ENCODE assay signal across 11 cellular contexts in genomic region chr17:39701012-39701783, GRCh38. TPM values are rescaled to one million over a fixed set of nuclear protein-coding genes. Genes with fewer than 3 reads are reported as not detected.
DNase-seq lines count a peak whose midpoint lies in the region; ATAC-seq, FAIRE-seq and TF ChIP-seq lines count a peak whose summit lies in the region.
"Had no signal": no experiment of that assay in that cellular context is flagged by ENCODE, and none has a peak within 500 bp of the region (broad histone marks: within the 10 kb centered on the region; RNA-seq: fewer than 3 reads in every experiment).

No MANE protein-coding gene starts in this region.

- H2AFZ ChIP-seq in endothelial cell of umbilical vein (ENCODE audit: low read depth, low read length), result no peak overlapping the region

- peaks cover 10% of the 10 kb centered on the region for H3K4me1 Mint-ChIP-seq in activated naive CD4-positive, alpha-beta T cell treated with anti-CD3 and anti-CD28 coated beads, Interleukin-2, amount 50 U/mL, for 24 hours
- peaks cover 10% of the 10 kb centered on the region for H3K4me1 Mint-ChIP-seq in activated naive CD4-positive, alpha-beta T cell treated with anti-CD3 and anti-CD28 coated beads, Interleukin-2, amount 10 ng/mL, durations not matched to agents 7 days and 5 days

- H3K36me3 ChIP-seq in endothelial cell of umbilical vein (ENCODE audit: control insufficient read depth in 2 of 2, extremely low read depth in 1 of 2, insufficient read depth in 2 of 2, low read length in 2 of 2), result no peaks in the 10 kb centered on the region
- H3K36me3 ChIP-seq in upper lobe of left lung, result no peaks in the 10 kb centered on the region

- peak overlapping the region; percentile 76 for H3K27ac Mint-ChIP-seq in activated naive CD4-positive, alpha-beta T cell treated with anti-CD3 and anti-CD28 coated beads, Interleukin-2, amount 50 U/mL, for 24 hours
- H3K27ac Mint-ChIP-seq in activated naive CD4-positive, alpha-beta T cell treated with anti-CD3 and anti-CD28 coated beads, Interleukin-2, amount 10 ng/mL, durations not matched to agents 7 days and 5 days, result no peak overlapping the region

- intact Hi-C loops in endothelial cell of umbilical vein (cut with micrococcal nuclease), result no loop called here

- dilution Hi-C loops in endothelial cell of umbilical vein (cut with MboI; ENCODE audit: extremely low pct_ligation_motif_present, low sequenced_read_pairs), result no loop called here

- H3K79me2 ChIP-seq in endothelial cell of umbilical vein (ENCODE audit: control insufficient read depth, insufficient read depth, low read length), result no peaks in the 10 kb centered on the region

- no peak overlapping the region for H3K27ac ChIP-seq in endothelial cell of umbilical vein (ENCODE audit: insufficient read depth, low read depth, low read length)
- peak overlapping the region in 2 of 4 donors; percentile 86 to 89 for H3K27ac ChIP-seq in upper lobe of left lung

- H3K9me1 ChIP-seq in endothelial cell of umbilical vein (replicated peaks; ENCODE audit: control insufficient read depth, extremely low read depth, insufficient read depth, low read length), result no peaks in the 10 kb centered on the region

- POLR2A ChIA-PET in endothelial cell of umbilical vein (lab: Charles Lee), result interaction anchor here (0.6 kb wide), 1 partner anchor 251 kb away, joined by 3 read pairs; no protein-coding TSS in a partner anchor

- H3K9ac ChIP-seq in endothelial cell of umbilical vein (replicated peaks; ENCODE audit: extremely low read depth, insufficient read depth, low read length), result no peak overlapping the region

- peak overlapping the region; percentile 33 for H3K4me3 Mint-ChIP-seq in activated naive CD4-positive, alpha-beta T cell treated with anti-CD3 and anti-CD28 coated beads, Interleukin-2, amount 50 U/mL, for 24 hours
- no peak overlapping the region for H3K4me3 Mint-ChIP-seq in activated naive CD4-positive, alpha-beta T cell treated with anti-CD3 and anti-CD28 coated beads, Interleukin-2, amount 10 ng/mL, durations not matched to agents 7 days and 5 days

- peak overlapping the region; percentile 19 for H3K4me2 ChIP-seq in endothelial cell of umbilical vein (ENCODE audit: insufficient read depth, low read length)

- TF ChIP-seq CTCF in endothelial cell of umbilical vein (IDR thresholded peaks at IDR 0.05; ENCODE audit: extremely low read depth in 1 of 2, insufficient read depth in 1 of 2, low read depth in 1 of 2, low read length in 2 of 2) (no peak), upper lobe of left lung (IDR thresholded peaks at IDR 0.05) (no peak)

- BruUV-seq in endothelial cell of umbilical vein (replicated peaks; lab: Mats Ljungman, UMichigan), result no TSS peak

- CTCF ChIA-PET in activated naive CD4-positive, alpha-beta T cell treated with anti-CD3 and anti-CD28 coated beads, Interleukin-2, amount 10 ng/mL, durations not matched to agents 7 days and 5 days (lab: Charles Lee), result interaction anchor here (1.2 kb wide), 2 partner anchors 33 to 78 kb away, joined by 3 read pairs; partner anchors contain the start of gene PNMT
- CTCF ChIA-PET in endothelial cell of umbilical vein (lab: Charles Lee), result interaction anchor here (2.0 to 2.3 kb wide), 2 partner anchors 13 to 79 kb away, joined by 8 to 20 read pairs; partner anchors contain the start of gene PGAP3

- peaks cover 23% of the 10 kb centered on the region for H3K27me3 Mint-ChIP-seq in activated naive CD4-positive, alpha-beta T cell treated with anti-CD3 and anti-CD28 coated beads, Interleukin-2, amount 50 U/mL, for 24 hours
- H3K27me3 Mint-ChIP-seq in activated naive CD4-positive, alpha-beta T cell treated with anti-CD3 and anti-CD28 coated beads, Interleukin-2, amount 10 ng/mL, durations not matched to agents 7 days and 5 days, result peaks cover 83% of the 10 kb centered on the region

- H3K9me3 ChIP-seq in endothelial cell of umbilical vein (replicated peaks; ENCODE audit: control insufficient read depth, insufficient read depth, low read length) (no peaks in the 10 kb centered on the region), upper lobe of left lung (no peaks in the 10 kb centered on the region)

- TF ChIP-seq EP300 in upper lobe of left lung (IDR thresholded peaks at IDR 0.05), result no peak

- H3K4me3 ChIP-seq in endothelial cell of umbilical vein (replicated peaks in 1 of 3; ENCODE audit: insufficient read depth in 1 of 3, low read depth in 1 of 3, low read length in 3 of 3), result peak overlapping the region in 1 of 3 experiments; percentile 44
- peak overlapping the region; percentile 65 to 94 (median 88) for H3K4me3 ChIP-seq in upper lobe of left lung

- no peaks in the 10 kb centered on the region for H3K9me3 Mint-ChIP-seq in activated naive CD4-positive, alpha-beta T cell treated with anti-CD3 and anti-CD28 coated beads, Interleukin-2, amount 50 U/mL, for 24 hours
- no peaks in the 10 kb centered on the region for H3K9me3 Mint-ChIP-seq in activated naive CD4-positive, alpha-beta T cell treated with anti-CD3 and anti-CD28 coated beads, Interleukin-2, amount 10 ng/mL, durations not matched to agents 7 days and 5 days

- no peaks in the 10 kb centered on the region for H3K4me1 ChIP-seq in endothelial cell of umbilical vein (ENCODE audit: control insufficient read depth, extremely low read depth, insufficient read depth, low read length)
- peaks cover 13 to 59% (median 42%) of the 10 kb centered on the region in 4 donors for H3K4me1 ChIP-seq in upper lobe of left lung

- TF ChIP-seq POLR2A in endothelial cell of umbilical vein (IDR thresholded peaks at IDR 0.05; ENCODE audit: low read depth, low read length) (no peak), upper lobe of left lung (IDR thresholded peaks at IDR 0.05) (no peak)

- peaks cover 3% of the 10 kb centered on the region for H3K36me3 Mint-ChIP-seq in activated naive CD4-positive, alpha-beta T cell treated with anti-CD3 and anti-CD28 coated beads, Interleukin-2, amount 50 U/mL, for 24 hours
- no peaks in the 10 kb centered on the region for H3K36me3 Mint-ChIP-seq in activated naive CD4-positive, alpha-beta T cell treated with anti-CD3 and anti-CD28 coated beads, Interleukin-2, amount 10 ng/mL, durations not matched to agents 7 days and 5 days

- H3K27me3 ChIP-seq in endothelial cell of umbilical vein (ENCODE audit: control insufficient read depth in 2 of 2, insufficient read depth in 2 of 2, low read length in 2 of 2) (peaks cover 0 to 2% of the 10 kb centered on the region in 2 experiments), upper lobe of left lung (no peaks in the 10 kb centered on the region)

- no peak for FAIRE-seq in endothelial cell of umbilical vein (lab: Jason Lieb, UNC)
- no peak for FAIRE-seq in RCC 7860 (lab: Jason Lieb, UNC)

- no peak for ATAC-seq in upper lobe of left lung (ENCODE audit: low FRiP score in 2 of 2)
- no peak for ATAC-seq in GM18907 (IDR thresholded peaks at IDR 0.05; ENCODE audit: unreplicated experiment)
- no peak for ATAC-seq in HG03442 (IDR thresholded peaks at IDR 0.05; ENCODE audit: unreplicated experiment)

- no peak for DNase-seq in activated naive CD4-positive, alpha-beta T cell treated with anti-CD3 and anti-CD28 coated beads, Interleukin-2, amount 10 ng/mL, durations not matched to agents 7 days and 5 days
- DNase-seq in endothelial cell of umbilical vein (ENCODE audit: low read depth, low spot score), result no peak
- DNase-seq in mucosa of gallbladder (ENCODE audit: low spot score), result peak; percentile 62
- DNase-seq in upper lobe of left lung, result no peak
- no peak for DNase-seq in RCC 7860 (ENCODE audit: low spot score)
- DNase-seq: cerebellar nuclear complex, NCI-H2171 treated with DMSO at 0.1 percent for 48 hours, T-helper 9 cell had no signal

- no peaks in the 10 kb centered on the region for H4K20me1 ChIP-seq in endothelial cell of umbilical vein (replicated peaks; ENCODE audit: control insufficient read depth, extremely low read depth, insufficient read depth, low read length)

- WGBS in upper lobe of left lung, 2 donors, result 54 to 61% methylated on average over 7 to 10 of the region's 10 CpGs

RNA-seq across cellular contexts. Expression of gene ERBB2, which starts 1.3 kb away (rescaled TPM):
- 29.1 and 32.9 TPM in 2 replicates for total RNA-seq in endothelial cell of umbilical vein
- polyA plus RNA-seq in endothelial cell of umbilical vein, result 20.6 and 22.8 TPM in 2 replicates
- 12.2 and 14.5 TPM in 2 replicates for polyA plus RNA-seq in endothelial cell of umbilical vein (2011; cell fraction: cytosol; rRNA removed)
- 20.0 and 24.1 TPM in 2 replicates for polyA plus RNA-seq in endothelial cell of umbilical vein (2011; cell fraction: nucleus; rRNA removed)
- polyA plus RNA-seq in endothelial cell of umbilical vein (2012), result 19.6 and 32.9 TPM in 2 replicates
- 27.5 and 44.6 TPM in 2 replicates for polyA minus RNA-seq in endothelial cell of umbilical vein
- 13.6 TPM for polyA minus RNA-seq in endothelial cell of umbilical vein (2011; cell fraction: cytosol; rRNA and poly(A)+ RNA removed)
- polyA minus RNA-seq in endothelial cell of umbilical vein (2011; cell fraction: nucleus; rRNA and poly(A)+ RNA removed), result 10.1 and 16.2 TPM in 2 replicates
- total RNA-seq in mucosa of gallbladder, result 202 TPM
- 100 to 1,000 TPM in 4 of 6 donors, 10 to 100 TPM in 2; 88.6 to 126 (median 112) TPM for total RNA-seq in upper lobe of left lung

RNA-seq across cellular contexts. Expression of gene PGAP3, which starts 13.3 kb away (rescaled TPM):
- total RNA-seq in endothelial cell of umbilical vein (6.4 and 7.0 TPM in 2 replicates), mucosa of gallbladder (54.2 TPM), upper lobe of left lung (10 to 100 TPM; 15.2 to 64.0 (median 27.9) TPM)
- polyA plus RNA-seq in endothelial cell of umbilical vein, result 14.9 and 17.0 TPM in 2 replicates
- 6.9 and 9.6 TPM in 2 replicates for polyA plus RNA-seq in endothelial cell of umbilical vein (2011; cell fraction: cytosol; rRNA removed)
- 31.1 and 34.7 TPM in 2 replicates for polyA plus RNA-seq in endothelial cell of umbilical vein (2011; cell fraction: nucleus; rRNA removed)
- 4.2 and 6.0 TPM in 2 replicates for polyA plus RNA-seq in endothelial cell of umbilical vein (2012)
- polyA minus RNA-seq in endothelial cell of umbilical vein, result 8.3 and 9.9 TPM in 2 replicates
- 2.4 TPM for polyA minus RNA-seq in endothelial cell of umbilical vein (2011; cell fraction: cytosol; rRNA and poly(A)+ RNA removed)
- polyA minus RNA-seq in endothelial cell of umbilical vein (2011; cell fraction: nucleus; rRNA and poly(A)+ RNA removed), result 5.9 and 6.2 TPM in 2 replicates

RNA-seq across cellular contexts. Expression of gene MIEN1, which starts 29.1 kb away (rescaled TPM):
- total RNA-seq in endothelial cell of umbilical vein (42.4 and 51.1 TPM in 2 replicates), mucosa of gallbladder (66.1 TPM), upper lobe of left lung (10 to 100 TPM; 26.2 to 54.1 (median 43.2) TPM)
- 74.1 and 74.5 TPM in 2 replicates for polyA plus RNA-seq in endothelial cell of umbilical vein
- polyA plus RNA-seq in endothelial cell of umbilical vein (2011; cell fraction: cytosol; rRNA removed), result 70.9 and 81.7 TPM in 2 replicates
- polyA plus RNA-seq in endothelial cell of umbilical vein (2011; cell fraction: nucleus; rRNA removed), result 26.5 and 26.8 TPM in 2 replicates
- polyA plus RNA-seq in endothelial cell of umbilical vein (2012), result 71.2 and 91.6 TPM in 2 replicates
- polyA minus RNA-seq in endothelial cell of umbilical vein, result 19.7 and 20.0 TPM in 2 replicates
- polyA minus RNA-seq in endothelial cell of umbilical vein (2011; cell fraction: cytosol; rRNA and poly(A)+ RNA removed), result 23.8 TPM
- 10.8 TPM in 2 replicates for polyA minus RNA-seq in endothelial cell of umbilical vein (2011; cell fraction: nucleus; rRNA and poly(A)+ RNA removed)

RNA-seq across cellular contexts. Expression of gene PNMT, which starts 32.9 kb away (rescaled TPM):
- total RNA-seq in endothelial cell of umbilical vein, result not detected in 2 replicates
- polyA plus RNA-seq in endothelial cell of umbilical vein, result 0.11 and 0.35 TPM in 2 replicates
- not detected in 2 replicates for polyA plus RNA-seq in endothelial cell of umbilical vein (2011; cell fraction: cytosol; rRNA removed)
- 0.13 and 0.22 TPM in 2 replicates for polyA plus RNA-seq in endothelial cell of umbilical vein (2011; cell fraction: nucleus; rRNA removed)
- polyA plus RNA-seq in endothelial cell of umbilical vein (2012), result not detected in 2 replicates
- not detected in 2 replicates for polyA minus RNA-seq in endothelial cell of umbilical vein
- polyA minus RNA-seq in endothelial cell of umbilical vein (2011; cell fraction: cytosol; rRNA and poly(A)+ RNA removed), result not detected
- not detected in 2 replicates for polyA minus RNA-seq in endothelial cell of umbilical vein (2011; cell fraction: nucleus; rRNA and poly(A)+ RNA removed)
- total RNA-seq in mucosa of gallbladder, result 1.8 TPM
- 10 to 100 TPM in 3 of 6 donors, 1 to 10 TPM in 3; 3.1 to 21.3 (median 7.0) TPM for total RNA-seq in upper lobe of left lung

RNA-seq across cellular contexts. Expression of gene TCAP, which starts 36.0 kb away (rescaled TPM):
- 0.78 and 0.93 TPM in 2 replicates for total RNA-seq in endothelial cell of umbilical vein
- 0.46 and 0.51 TPM in 2 replicates for polyA plus RNA-seq in endothelial cell of umbilical vein
- polyA plus RNA-seq in endothelial cell of umbilical vein (2011; cell fraction: cytosol; rRNA removed), result 0.18 TPM in 1 of 2 replicates, not detected in the other
- polyA plus RNA-seq in endothelial cell of umbilical vein (2011; cell fraction: nucleus; rRNA removed), result 2.8 and 5.0 TPM in 2 replicates
- polyA plus RNA-seq in endothelial cell of umbilical vein (2012), result 0.29 and 1.3 TPM in 2 replicates
- 0.45 and 1.3 TPM in 2 replicates for polyA minus RNA-seq in endothelial cell of umbilical vein
- polyA minus RNA-seq in endothelial cell of umbilical vein (2011; cell fraction: cytosol; rRNA and poly(A)+ RNA removed), result 1.0 TPM
- 1.1 and 1.8 TPM in 2 replicates for polyA minus RNA-seq in endothelial cell of umbilical vein (2011; cell fraction: nucleus; rRNA and poly(A)+ RNA removed)
- total RNA-seq in mucosa of gallbladder, result 2.0 TPM
- total RNA-seq in upper lobe of left lung, result 1 to 10 TPM in 5 of 6 donors, under 1 TPM in 1; 0.39 to 4.2 (median 2.5) TPM
